Comparison of ENCODE assay signal across 1 cellular context in the genomic region with DNA sequence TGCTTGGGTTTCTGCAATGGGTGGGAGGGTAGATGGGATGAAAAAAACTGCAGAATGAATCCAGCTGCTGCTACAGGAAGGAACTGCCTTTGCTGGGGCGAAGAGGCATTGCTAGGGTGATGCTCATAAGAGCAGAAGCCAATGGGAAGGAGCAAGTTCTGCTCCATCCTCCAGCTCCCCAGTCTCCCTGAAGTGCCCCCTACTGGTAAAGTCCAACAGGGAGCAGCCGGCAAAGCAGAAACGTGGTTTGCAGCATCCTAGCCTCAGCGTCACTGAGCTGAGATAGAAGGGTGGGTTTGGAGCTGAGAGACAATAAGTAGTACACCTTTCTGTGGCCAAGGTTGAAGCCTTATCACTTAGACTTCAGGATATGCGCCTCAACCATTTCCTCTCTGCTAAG.
TF ChIP-seq lines count a peak whose summit lies in the region.

No MANE protein-coding gene starts in this region.

TF ChIP-seq in Ishikawa, 13 proteins besides CTCF, POLR2A, EP300 and RAD21 (continued from another document):
- TF ChIP-seq, protein P1, sequence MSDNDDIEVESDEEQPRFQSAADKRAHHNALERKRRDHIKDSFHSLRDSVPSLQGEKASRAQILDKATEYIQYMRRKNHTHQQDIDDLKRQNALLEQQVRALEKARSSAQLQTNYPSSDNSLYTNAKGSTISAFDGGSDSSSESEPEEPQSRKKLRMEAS (IDR thresholded peaks at IDR 0.05): no peak
